ENCODE assay signal across 15 cellular contexts in the genomic region with DNA sequence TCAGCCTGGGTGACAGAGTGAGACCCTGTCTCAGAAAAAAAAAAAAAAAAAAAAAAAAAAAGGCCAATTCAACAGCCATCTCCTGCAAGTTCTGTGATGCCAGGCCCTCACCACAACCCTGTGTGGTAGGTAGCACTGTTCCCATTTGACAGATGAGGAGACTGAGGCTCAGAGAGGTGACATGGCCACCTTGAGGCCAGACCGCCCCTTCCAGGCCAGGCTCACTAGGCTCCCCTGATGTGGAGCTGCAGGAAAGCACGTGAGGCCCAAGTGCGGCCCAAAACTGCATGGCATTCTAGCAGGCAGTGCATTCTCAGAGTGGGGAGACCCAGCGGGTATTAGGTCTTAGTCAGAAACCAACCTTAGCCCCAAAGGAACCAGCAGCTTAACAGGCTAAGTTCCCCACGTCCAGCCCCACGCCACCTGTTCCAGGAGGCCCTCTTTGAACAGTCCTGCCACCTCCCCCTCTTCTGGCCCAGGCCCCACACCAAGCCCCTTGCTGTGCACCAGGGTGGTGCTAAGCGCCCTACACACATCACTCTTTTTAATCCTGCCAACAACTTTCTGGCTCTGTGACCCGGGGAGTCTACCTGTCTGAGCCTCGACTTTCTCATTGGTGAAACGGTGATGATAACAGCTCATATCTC. TPM values are rescaled to one million over a fixed set of nuclear protein-coding genes. Genes with fewer than 3 reads are reported as not detected.
DNase-seq lines count a peak whose midpoint lies in the region; ATAC-seq, FAIRE-seq and TF ChIP-seq lines count a peak whose summit lies in the region.
"Had no signal": no experiment of that assay in that cellular context is flagged by ENCODE, and none has a peak within 500 bp of the region (broad histone marks: within the 10 kb centered on the region; RNA-seq: fewer than 3 reads in every experiment).

No MANE protein-coding gene starts in this region.

- H3K4me1 ChIP-seq in HepG2 (ENCODE audit: insufficient read depth, low read length): no peaks in the 10 kb centered on the region
- no peaks in the 10 kb centered on the region for H3K4me1 ChIP-seq in right lobe of liver
- peaks cover 60% of the 10 kb centered on the region for H3K4me1 ChIP-seq in mesodermal cell (ENCODE audit: control insufficient read depth, insufficient read depth, low read length, poor library complexity, severe bottlenecking)
- peaks cover 9 to 73% (median 49%) of the 10 kb centered on the region in 6 donors for H3K4me1 ChIP-seq in spleen

- in situ Hi-C loops in HepG2 (cut with HindIII; ENCODE audit: extremely low pct_ligation_motif_present, low pct_unique_long_range_greater_than_20kb): no loop called here

- DNase-seq in HepG2 (ENCODE audit: low spot score): no peak
- DNase-seq in right lobe of liver: no peak
- peak; percentile 95 for DNase-seq in WERI-Rb-1
- no peak for DNase-seq in GOT3 (lab: John Stamatoyannopoulos, UW)
- no peak for DNase-seq in amniotic stem cell (lab: John Stamatoyannopoulos, UW)
- DNase-seq in spleen: no peak
- DNase-seq: activated CD4-positive, alpha-beta T cell treated with anti-CD3 and anti-CD28 coated beads for 4 hours; activated CD8-positive, alpha-beta memory T cell treated with anti-CD3 and anti-CD28 coated beads, Interleukin-2, amount 10 ng/mL, durations not matched to agents 7 days and 5 days; activated naive CD8-positive, alpha-beta T cell treated with anti-CD3 and anti-CD28 coated beads, Interleukin-2, amount 10 ng/mL, durations not matched to agents 7 days and 5 days; CD8-positive, alpha-beta memory T cell; left ventricle myocardium inferior; mucosa of descending colon had no signal

- H3K4me2 ChIP-seq in HepG2 (ENCODE audit: low read depth, low read length): no peak overlapping the region

- no peaks in the 10 kb centered on the region for H4K20me1 ChIP-seq in HepG2 (ENCODE audit: insufficient read depth, low read length)

- POLR2A ChIA-PET in HepG2 (lab: Yijun Ruan, JAX): no interaction called here

- no peak for TF ChIP-seq RAD21 in HepG2 (CRISPR knock-in tag; IDR thresholded peaks at IDR 0.05)

- H3K27ac ChIP-seq in HepG2 (ENCODE audit: extremely low read length, insufficient read depth, low read length) (no peak overlapping the region), right lobe of liver (no peak overlapping the region), WERI-Rb-1 (peak overlapping the region; percentile 79), mesodermal cell (ENCODE audit: low read depth, low read length, severe bottlenecking) (peak overlapping the region; percentile 88), spleen (peak overlapping the region in 1 of 8 donors; percentile 57)

- TF ChIP-seq POLR2A in HepG2 (IDR thresholded peaks at IDR 0.05; ENCODE audit: insufficient read depth in 1 of 2, low read depth in 2 of 2, low read length in 2 of 2) (no peak), right lobe of liver (IDR thresholded peaks at IDR 0.05) (no peak), spleen (IDR thresholded peaks at IDR 0.05) (no peak)

- FAIRE-seq in HepG2 (lab: Jason Lieb, UNC): no peak

- ATAC-seq in HepG2 (no peak), right lobe of liver (no peak), GM21576 (IDR thresholded peaks at IDR 0.05; ENCODE audit: unreplicated experiment) (no peak)
- ATAC-seq: activated CD8-positive, alpha-beta memory T cell treated with anti-CD3 and anti-CD28 coated beads, Interleukin-2, amount 10 ng/mL, durations not matched to agents 7 days and 5 days; activated T-helper 17 cell treated with anti-CD3 and anti-CD28 coated beads, Interleukin-2, amount 50 U/mL, for 72 hours had no signal

- 91% methylated on average over 9 of the region's 10 CpGs for WGBS in HepG2 (ENCODE audit: low lambda C conversion rate)
- 72% methylated on average over 3 of the region's 10 CpGs for WGBS in right lobe of liver (ENCODE audit: insufficient coverage, low coverage, low lambda C conversion rate, missing lambda C conversion rate)
- WGBS in mesodermal cell (ENCODE audit: insufficient coverage in 2 of 2), 2 experiments: 89 to 93% methylated on average over 9 to 10 of the region's 10 CpGs
- WGBS in spleen, 5 donors: 86 to 94% (median 90%) methylated on average over 10 of the region's 10 CpGs

- no peak for TF ChIP-seq CTCF in HepG2 (CRISPR knock-in tag; IDR thresholded peaks at IDR 0.05)
- TF ChIP-seq CTCF in right lobe of liver (IDR thresholded peaks at IDR 0.05): no peak
- no peak for TF ChIP-seq CTCF in WERI-Rb-1 (IDR thresholded peaks at IDR 0.05; ENCODE audit: low read depth, low read length)
- TF ChIP-seq CTCF in spleen (IDR thresholded peaks at IDR 0.05 in 8 of 11, conservative IDR thresholded peaks at IDR 0.05 in 3 of 11): no peak

- TF ChIP-seq EP300 in HepG2 (IDR thresholded peaks at IDR 0.05; ENCODE audit: low read depth in 2 of 2, low read length in 2 of 2): no peak
- TF ChIP-seq EP300 in HepG2 (CRISPR knock-in tag; IDR thresholded peaks at IDR 0.05; ENCODE audit: borderline replicate concordance): no peak

- CTCF ChIA-PET in HepG2 (lab: Yijun Ruan, JAX; ENCODE audit: low intra/inter-chr PET ratio, low total read pairs): interaction anchor here (1.2 to 2.0 kb wide), 5 partner anchors 33 to 70 kb away, joined by 3 to 26 read pairs (median 5); no protein-coding TSS in a partner anchor

- no peaks in the 10 kb centered on the region for H3K79me2 ChIP-seq in HepG2 (ENCODE audit: insufficient read depth, low read length)

- no peak overlapping the region for H3K4me3 ChIP-seq in HepG2 (replicated peaks in 1 of 3; ENCODE audit: insufficient read depth in 1 of 3, low read depth in 2 of 3, low read length in 3 of 3)
- H3K4me3 ChIP-seq in right lobe of liver: no peak overlapping the region
- no peak overlapping the region for H3K4me3 ChIP-seq in WERI-Rb-1 (ENCODE audit: low read depth, low read length)
- no peak overlapping the region for H3K4me3 ChIP-seq in mesodermal cell (ENCODE audit: extremely low read depth, insufficient read depth, low read length, poor library complexity, severe bottlenecking)
- no peak overlapping the region for H3K4me3 ChIP-seq in spleen
- H3K4me3 ChIP-seq: left ventricle myocardium inferior, mucosa of descending colon had no signal

- H3K27me3 ChIP-seq in HepG2 (ENCODE audit: control insufficient read depth in 1 of 2, insufficient read depth in 2 of 2, low read length in 2 of 2): no peaks in the 10 kb centered on the region
- H3K27me3 ChIP-seq in right lobe of liver: no peaks in the 10 kb centered on the region
- no peaks in the 10 kb centered on the region for H3K27me3 ChIP-seq in WERI-Rb-1 (ENCODE audit: insufficient read depth, low read depth, severe bottlenecking)
- H3K27me3 ChIP-seq in spleen (replicated peaks in 1 of 7): no peaks in the 10 kb centered on the region

- intact Hi-C loops in HepG2 (cut with micrococcal nuclease; ENCODE audit: unreplicated experiment) (loop anchor here (1.0 kb wide), 1 partner anchor 66 kb away; no protein-coding TSS in a partner anchor), right lobe of liver (cut with DNase I) (no loop called here), spleen (cut with DNase I; ENCODE audit: low total_unique reads) (no loop called here)

- peaks cover 0 to 1% of the 10 kb centered on the region in 2 experiments; a peak in 1 of 5 replicates for H3K36me3 ChIP-seq in HepG2 (replicated peaks in 1 of 2; ENCODE audit: control insufficient read depth in 1 of 2, insufficient read depth in 2 of 2, low read length in 2 of 2)
- H3K36me3 ChIP-seq in right lobe of liver: no peaks in the 10 kb centered on the region
- H3K36me3 ChIP-seq in WERI-Rb-1: 0 out of 2 replicates have a peak, but pooled peaks cover 5% of the 10 kb centered on the region
- H3K36me3 ChIP-seq in mesodermal cell (ENCODE audit: control insufficient read depth, insufficient read depth, low read length): no peaks in the 10 kb centered on the region
- peaks cover 0 to 5% (median 0%) of the 10 kb centered on the region in 6 donors for H3K36me3 ChIP-seq in spleen
- H3K36me3 ChIP-seq: left ventricle myocardium inferior had no signal

- no peaks in the 10 kb centered on the region for H3K9me3 ChIP-seq in HepG2 (ENCODE audit: low read length)
- H3K9me3 ChIP-seq in right lobe of liver: no peaks in the 10 kb centered on the region
- no peaks in the 10 kb centered on the region for H3K9me3 ChIP-seq in WERI-Rb-1 (ENCODE audit: severe bottlenecking)
- H3K9me3 ChIP-seq in mesodermal cell (ENCODE audit: control insufficient read depth, low read length): no peaks in the 10 kb centered on the region
- H3K9me3 ChIP-seq in spleen: no peaks in the 10 kb centered on the region
- H3K9me3 ChIP-seq: left ventricle myocardium inferior, mucosa of descending colon had no signal

- no peak overlapping the region for H2AFZ ChIP-seq in HepG2 (ENCODE audit: low read length)

- no TSS peak for BruUV-seq in HepG2 (replicated peaks; lab: Mats Ljungman, UMichigan)

- H3K9ac ChIP-seq in HepG2 (ENCODE audit: insufficient read depth, low read depth, low read length): no peak overlapping the region

RNA-seq across cellular contexts. Expression of gene ECE1, which starts 11.7 kb away (rescaled TPM):
- 11.1 and 21.2 TPM in 2 replicates for total RNA-seq in HepG2 (2016; rRNA removed; fragmentation: Illumina TruSeq; extraction: Trizol)
- 3.1 and 4.6 TPM in 2 replicates for total RNA-seq in HepG2 (2016; cell fraction: cytosol; rRNA removed; fragmentation: Illumina TruSeq; extraction: Trizol; ENCODE audit: low read depth)
- 8.0 and 21.1 TPM in 2 replicates for total RNA-seq in HepG2 (2016; cell fraction: insoluble cytoplasmic fraction; rRNA removed; fragmentation: Illumina TruSeq; extraction: Trizol)
- 5.2 and 6.6 TPM in 2 replicates for total RNA-seq in HepG2 (2016; cell fraction: membrane; rRNA removed; fragmentation: Illumina TruSeq; extraction: Trizol)
- 18.9 and 25.8 TPM in 2 replicates for total RNA-seq in HepG2 (2016; cell fraction: nucleus; rRNA removed; fragmentation: Illumina TruSeq; extraction: Trizol)
- polyA plus RNA-seq in HepG2 (2011; rRNA removed): 13.5 and 17.0 TPM in 2 replicates
- 7.9 and 8.8 TPM in 2 replicates for polyA plus RNA-seq in HepG2 (2011; cell fraction: cytosol; rRNA removed)
- 20.3 and 20.8 TPM in 2 replicates for polyA plus RNA-seq in HepG2 (2011; cell fraction: nucleus; rRNA removed)
- polyA plus RNA-seq in HepG2 (2012): 23.5 and 24.3 TPM in 2 replicates
- polyA plus RNA-seq in HepG2 (2016; cell fraction: cytosol; fragmentation: Illumina TruSeq; extraction: Trizol; ENCODE audit: low read depth): 1.8 TPM in 2 replicates
- 8.3 and 10.9 TPM in 2 replicates for polyA plus RNA-seq in HepG2 (2016; cell fraction: insoluble cytoplasmic fraction; fragmentation: Illumina TruSeq; extraction: Trizol; ENCODE audit: low read depth)
- polyA plus RNA-seq in HepG2 (2016; cell fraction: membrane; fragmentation: Illumina TruSeq; extraction: Trizol; ENCODE audit: low read depth): 2.8 and 3.4 TPM in 2 replicates
- polyA plus RNA-seq in HepG2 (2016; cell fraction: nucleus; fragmentation: Illumina TruSeq; extraction: Trizol; ENCODE audit: insufficient read depth, low read depth): 36.4 and 38.3 TPM in 2 replicates
- 34.0 and 41.6 TPM in 2 replicates for polyA minus RNA-seq in HepG2 (2011; rRNA and poly(A)+ RNA removed; ENCODE audit: low replicate concordance)
- 9.9 and 11.8 TPM in 2 replicates for polyA minus RNA-seq in HepG2 (2011; cell fraction: cytosol; rRNA and poly(A)+ RNA removed)
- polyA minus RNA-seq in HepG2 (2011; cell fraction: nucleus; rRNA and poly(A)+ RNA removed): 11.3 and 11.4 TPM in 2 replicates
- total RNA-seq in right lobe of liver: 10 to 100 TPM; 39.7 to 61.3 (median 43.8) TPM
- 279 TPM for polyA plus RNA-seq in mesodermal cell (2013, experiment 1 of 2)
- polyA plus RNA-seq in mesodermal cell (2013, experiment 2 of 2): 263 TPM
- 100 to 1,000 TPM in 5 of 7 donors, 10 to 100 TPM in 2; 95.3 to 142 (median 124) TPM for total RNA-seq in spleen
- 10 to 100 TPM; 17.2 to 44.4 (median 24.1) TPM for polyA plus RNA-seq in spleen

Comparison
In these comparisons a context has a peak if more than half of its experiments do, and no peak if none do; other contexts are left out.
1. H3K27ac ChIP-seq: peak in WERI-Rb-1 (single experiment) and mesodermal cell (single experiment); none in HepG2 (single experiment) and right lobe of liver (0 of 3).